ENCODE assay signal across 1 cellular context in the genomic region with DNA sequence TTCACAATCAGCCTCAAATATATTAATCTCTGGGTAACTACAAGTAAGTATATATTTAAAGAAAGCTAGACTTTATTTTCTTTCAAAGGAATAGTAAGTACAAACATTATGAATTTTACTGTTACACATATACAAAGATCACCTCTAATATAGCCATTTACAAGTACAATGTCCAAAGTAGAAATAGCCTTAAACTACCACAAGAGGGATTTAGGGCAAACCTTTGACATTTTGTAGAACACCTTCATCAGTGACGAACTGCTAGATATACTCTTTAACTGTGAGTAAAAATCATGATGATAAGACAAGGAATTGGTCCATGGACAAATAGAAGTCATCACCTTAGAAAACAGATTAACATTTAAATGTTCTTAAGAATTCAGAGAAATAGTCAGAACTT.
TF ChIP-seq lines count a peak whose summit lies in the region.

No MANE protein-coding gene starts in this region.

TF ChIP-seq in GM12878, 131 proteins besides CTCF, POLR2A, EP300 and RAD21:
- no peak for TF ChIP-seq NBN (IDR thresholded peaks at IDR 0.05)
- TF ChIP-seq HDGF (IDR thresholded peaks at IDR 0.05) = no peak
- TF ChIP-seq, protein P1, sequence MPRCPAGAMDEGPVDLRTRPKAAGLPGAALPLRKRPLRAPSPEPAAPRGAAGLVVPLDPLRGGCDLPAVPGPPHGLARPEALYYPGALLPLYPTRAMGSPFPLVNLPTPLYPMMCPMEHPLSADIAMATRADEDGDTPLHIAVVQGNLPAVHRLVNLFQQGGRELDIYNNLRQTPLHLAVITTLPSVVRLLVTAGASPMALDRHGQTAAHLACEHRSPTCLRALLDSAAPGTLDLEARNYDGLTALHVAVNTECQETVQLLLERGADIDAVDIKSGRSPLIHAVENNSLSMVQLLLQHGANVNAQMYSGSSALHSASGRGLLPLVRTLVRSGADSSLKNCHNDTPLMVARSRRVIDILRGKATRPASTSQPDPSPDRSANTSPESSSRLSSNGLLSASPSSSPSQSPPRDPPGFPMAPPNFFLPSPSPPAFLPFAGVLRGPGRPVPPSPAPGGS (IDR thresholded peaks at IDR 0.05; ENCODE audit: borderline replicate concordance, insufficient read depth, low read depth, low read length, poor library complexity, severe bottlenecking) = no peak
- TF ChIP-seq ZNF384 (IDR thresholded peaks at IDR 0.05; ENCODE audit: borderline replicate concordance, low read depth, low read length) = no peak
- TF ChIP-seq KAT2A (conservative IDR thresholded peaks at IDR 0.05; ENCODE audit: control insufficient read depth, low read depth, low read length) = no peak
- TF ChIP-seq BCL11A (IDR thresholded peaks at IDR 0.05; ENCODE audit: low read depth, low read length) = no peak
TF ChIP-seq in GM12878: peak in this region for 0.
